Comparison of ENCODE assay signal across 12 cellular contexts in the genomic region with DNA sequence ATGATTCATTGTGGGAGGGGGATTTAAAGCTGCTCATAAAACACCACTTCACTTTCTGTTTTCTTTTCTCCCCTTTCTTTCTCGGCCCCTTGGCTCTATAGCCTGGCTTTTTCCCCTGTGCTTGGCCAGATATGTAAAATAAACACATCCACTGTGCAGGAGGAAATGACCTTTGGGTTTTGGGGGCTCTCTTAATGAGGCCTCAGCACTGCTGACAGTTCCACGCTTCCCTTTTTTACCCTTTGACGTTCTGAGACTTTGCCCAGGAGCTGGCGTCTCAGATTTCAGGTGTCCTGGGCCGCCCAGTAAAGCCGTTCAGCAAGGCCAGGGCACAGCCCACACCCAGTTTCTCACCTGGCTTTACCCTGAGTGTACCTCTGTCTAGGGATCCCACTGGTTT.
DNase-seq lines count a peak whose midpoint lies in the region; ATAC-seq and TF ChIP-seq lines count a peak whose summit lies in the region.
"Had no signal": no experiment of that assay in that cellular context is flagged by ENCODE, and none has a peak within 500 bp of the region (broad histone marks: within the 10 kb centered on the region; RNA-seq: fewer than 3 reads in every experiment).

No MANE protein-coding gene starts in this region.

- peaks cover 21% of the 10 kb centered on the region for H3K4me1 Mint-ChIP-seq in nephron

- H3K36me3 ChIP-seq in colonic mucosa, result no peaks in the 10 kb centered on the region

- CTCF ChIA-PET in GM10248 (lab: Yijun Ruan, JAX), result interaction anchor here (0.9 to 3.3 kb wide), 3 partner anchors 14 to 34 kb away, joined by 3 to 14 read pairs (median 4); no protein-coding TSS in a partner anchor

- peaks cover 74% of the 10 kb centered on the region for H3K27me3 Mint-ChIP-seq in nephron (ENCODE audit: low read depth)

- no peaks in the 10 kb centered on the region for H3K9me3 Mint-ChIP-seq in nephron

- peaks cover 6% of the 10 kb centered on the region for H3K4me1 ChIP-seq in colonic mucosa
- H3K4me1 ChIP-seq: testis had no signal

- DNase-seq in GM10248 (ENCODE audit: extremely low spot score) (peak; percentile 31), NB4 (ENCODE audit: low read depth) (peak; percentile 66), colonic mucosa (peak; percentile 65)
- DNase-seq: activated CD4-positive, alpha-beta T cell treated with anti-CD3 and anti-CD28 coated beads, Interleukin-2, amount 50 U/mL, for 1 hour; NCI-H1105 treated with DMSO at 0.1 percent for 48 hours; testis had no signal

- TF ChIP-seq CTCF in GM10248 (IDR thresholded peaks at IDR 0.05; ENCODE audit: control extremely low read depth, extremely low read depth, low read depth, missing control alignments), result no peak
- TF ChIP-seq CTCF in NB4 (IDR thresholded peaks at IDR 0.05; ENCODE audit: low read depth, low read length), result no peak
- no peak for TF ChIP-seq CTCF in colonic mucosa (IDR thresholded peaks at IDR 0.05)
- no peak for TF ChIP-seq CTCF in nephron (IDR thresholded peaks at IDR 0.05; ENCODE audit: unreplicated experiment in 3 of 3)

- TF ChIP-seq POLR2A in NB4 (IDR thresholded peaks at IDR 0.05; ENCODE audit: extremely low read depth, insufficient read length), result no peak

- peak overlapping the region; percentile 63 to 86 (median 85) for H3K27ac Mint-ChIP-seq in nephron

- POLR2A ChIA-PET in GM10248 (lab: Yijun Ruan, JAX), result no interaction called here

- intact Hi-C loops in colonic mucosa (cut with DNase I), result no loop called here

- peak overlapping the region in 1 of 2 donors; percentile 21 for H3K9ac ChIP-seq in colonic mucosa (ENCODE audit: low read depth in 2 of 2, low read length in 2 of 2)

- H3K27me3 ChIP-seq in colonic mucosa, result no peaks in the 10 kb centered on the region
- H3K27me3 ChIP-seq: testis had no signal

- H3K27ac ChIP-seq in colonic mucosa, result no peak overlapping the region
- H3K27ac ChIP-seq: RWPE1, testis had no signal

- H3K4me3 Mint-ChIP-seq in nephron, result peak overlapping the region; percentile 6 to 38 (median 9)

- no peaks in the 10 kb centered on the region for H3K36me3 Mint-ChIP-seq in nephron (ENCODE audit: low read depth)

- no peaks in the 10 kb centered on the region for H3K9me3 ChIP-seq in colonic mucosa
- H3K9me3 ChIP-seq: testis had no signal

- H3K4me3 ChIP-seq in NB4 (ENCODE audit: low read depth, low read length) (no peak overlapping the region), colonic mucosa (no peak overlapping the region)
- H3K4me3 ChIP-seq: testis had no signal

- ATAC-seq in GM21723 (IDR thresholded peaks at IDR 0.05; ENCODE audit: unreplicated experiment) (no peak), HG03460 (IDR thresholded peaks at IDR 0.05; ENCODE audit: unreplicated experiment) (no peak), HG03378 (IDR thresholded peaks at IDR 0.05; ENCODE audit: unreplicated experiment) (no peak), HG02798 (IDR thresholded peaks at IDR 0.05; ENCODE audit: poor library complexity, unreplicated experiment) (no peak)
